ENCODE assay signal across 14 cellular contexts in genomic region chr3:66803206-66803605, GRCh38.
DNase-seq lines count a peak whose midpoint lies in the region; ATAC-seq and TF ChIP-seq lines count a peak whose summit lies in the region.
"Had no signal": no experiment of that assay in that cellular context is flagged by ENCODE, and none has a peak within 500 bp of the region (broad histone marks: within the 10 kb centered on the region; RNA-seq: fewer than 3 reads in every experiment).

No MANE protein-coding gene starts in this region.

- peak overlapping the region; percentile 24; the same call in 1 of the 2 replicates for H2AFZ ChIP-seq in GM23338

- peaks cover 12% of the 10 kb centered on the region for H3K36me3 Mint-ChIP-seq in GM23338 (ENCODE audit: low read depth)

- no peak overlapping the region for H3K4me3 Mint-ChIP-seq in GM23338
- H3K4me3 Mint-ChIP-seq: B cell had no signal

- peaks cover 8% of the 10 kb centered on the region; the same call in 1 of the 2 replicates for H3K4me1 ChIP-seq in GM23338 (ENCODE audit: insufficient read depth)

- H4K20me1 ChIP-seq in GM23338 (replicated peaks; ENCODE audit: insufficient read depth) = no peaks in the 10 kb centered on the region

- intact Hi-C loops in sciatic nerve (cut with DNase I) = no loop called here

- TF ChIP-seq CTCF in AG04450 (IDR thresholded peaks at IDR 0.05; ENCODE audit: low read depth, low read length) (peak; percentile 43), GM23338 (conservative IDR thresholded peaks at IDR 0.05; ENCODE audit: low read depth in 2 of 2) (peak; percentile 70 to 75), WERI-Rb-1 (IDR thresholded peaks at IDR 0.05; ENCODE audit: low read depth, low read length) (peak; percentile 42)

- peaks cover 3% of the 10 kb centered on the region; the same call in 1 of the 2 replicates for H3K9me3 ChIP-seq in AG04450 (ENCODE audit: control insufficient read depth, insufficient read depth, low read length)
- H3K9me3 ChIP-seq in WERI-Rb-1 (ENCODE audit: severe bottlenecking) = no peaks in the 10 kb centered on the region

- CTCF ChIA-PET in AG04450 (lab: Charles Lee) = interaction anchor here (0.8 to 2.8 kb wide), 5 partner anchors 8 to 549 kb away, joined by 3 to 17 read pairs (median 5); no protein-coding TSS in a partner anchor

- peak; percentile 79 for ATAC-seq in GM23338
- ATAC-seq in GM21529 (IDR thresholded peaks at IDR 0.05; ENCODE audit: unreplicated experiment) = no peak
- no peak for ATAC-seq in GM19467 (IDR thresholded peaks at IDR 0.05; ENCODE audit: unreplicated experiment)
- ATAC-seq in sciatic nerve = no peak
- no peak for ATAC-seq in HG02852 (IDR thresholded peaks at IDR 0.05; ENCODE audit: unreplicated experiment)

- peaks cover 13% of the 10 kb centered on the region for H3K9me3 Mint-ChIP-seq in GM23338

- no peaks in the 10 kb centered on the region for H3K79me2 ChIP-seq in GM23338 (replicated peaks; ENCODE audit: insufficient read depth)

- no peaks in the 10 kb centered on the region for H3K36me3 ChIP-seq in GM23338 (ENCODE audit: insufficient read depth)
- no peaks in the 10 kb centered on the region for H3K36me3 ChIP-seq in WERI-Rb-1

- peaks cover 3% of the 10 kb centered on the region for H3K27me3 Mint-ChIP-seq in GM23338 (ENCODE audit: insufficient read depth, low read depth, poor library complexity)

- no peaks in the 10 kb centered on the region for H3F3A ChIP-seq in GM23338 (replicated peaks; ENCODE audit: low read depth)

- peaks cover 15% of the 10 kb centered on the region for H3K4me1 Mint-ChIP-seq in GM23338
- H3K4me1 Mint-ChIP-seq: B cell had no signal

- H3K9me2 ChIP-seq in GM23338 (ENCODE audit: insufficient read depth) = peaks cover 4% of the 10 kb centered on the region; the same call in 1 of the 2 replicates

- POLR2A ChIA-PET in AG04450 (lab: Yijun Ruan, JAX) = interaction anchor here (0.7 kb wide), 1 partner anchor 208 kb away, joined by 3 read pairs; no protein-coding TSS in a partner anchor

- no peaks in the 10 kb centered on the region for H3K27me3 ChIP-seq in AG04450 (ENCODE audit: control insufficient read depth, insufficient read depth, low read length)
- no peaks in the 10 kb centered on the region for H3K27me3 ChIP-seq in GM23338 (ENCODE audit: insufficient read depth)
- H3K27me3 ChIP-seq in WERI-Rb-1 (ENCODE audit: insufficient read depth, low read depth, severe bottlenecking) = no peaks in the 10 kb centered on the region

- no peak overlapping the region for H3K27ac Mint-ChIP-seq in GM23338
- H3K27ac Mint-ChIP-seq: B cell had no signal

- H3K27ac ChIP-seq in AG04450 (ENCODE audit: low read depth, low read length) = no peak overlapping the region
- H3K27ac ChIP-seq in GM23338 (ENCODE audit: low read depth) = no peak overlapping the region
- H3K27ac ChIP-seq in WERI-Rb-1 = no peak overlapping the region

- H3K4me2 ChIP-seq in GM23338 = no peak overlapping the region

- no peak for DNase-seq in AG04450 (ENCODE audit: low read depth, low spot score)
- DNase-seq in GM23338 (ENCODE audit: low spot score) = peak; percentile 74
- DNase-seq in WERI-Rb-1 = no peak
- DNase-seq in iPS DF 19.7 (ENCODE audit: low read depth, low spot score) = peak; percentile 54
- no peak for DNase-seq in sciatic nerve (ENCODE audit: low spot score)
- DNase-seq: activated CD4-positive, alpha-beta T cell treated with anti-CD3 and anti-CD28 coated beads, Interleukin-2, amount 50 U/mL, for 48 hours; activated naive CD4-positive, alpha-beta T cell; NCI-H187 treated with DMSO at 0.1 percent for 48 hours; posterior cingulate gyrus; stimulated activated naive CD4-positive, alpha-beta T cell had no signal

- no peak overlapping the region for H3K4me3 ChIP-seq in AG04450 (ENCODE audit: low read depth, low read length)
- H3K4me3 ChIP-seq in GM23338 = no peak overlapping the region
- H3K4me3 ChIP-seq in WERI-Rb-1 (ENCODE audit: low read depth, low read length) = no peak overlapping the region

TF ChIP-seq in GM23338, 12 proteins besides CTCF, POLR2A, EP300 and RAD21:
- TF ChIP-seq NANOG (IDR thresholded peaks at IDR 0.05; ENCODE audit: borderline replicate concordance) = no peak
- TF ChIP-seq CREB1 (CRISPR knock-in tag; IDR thresholded peaks at IDR 0.05; ENCODE audit: low read depth) = peak; percentile 23; the same call in 1 of the 2 replicates

Comparison
In these comparisons a context has a peak if more than half of its experiments do, and no peak if none do; other contexts are left out.
1. DNase-seq: peak in GM23338 (single experiment) and iPS DF 19.7 (single experiment); none in AG04450 (single experiment), WERI-Rb-1 (single experiment) and sciatic nerve (single experiment).
2. Peak in every context shown above with its lines, with median percentiles within 50 percentile points of each other: CTCF ChIP-seq.